ENCODE assay signal across 8 cellular contexts in the genomic region with DNA sequence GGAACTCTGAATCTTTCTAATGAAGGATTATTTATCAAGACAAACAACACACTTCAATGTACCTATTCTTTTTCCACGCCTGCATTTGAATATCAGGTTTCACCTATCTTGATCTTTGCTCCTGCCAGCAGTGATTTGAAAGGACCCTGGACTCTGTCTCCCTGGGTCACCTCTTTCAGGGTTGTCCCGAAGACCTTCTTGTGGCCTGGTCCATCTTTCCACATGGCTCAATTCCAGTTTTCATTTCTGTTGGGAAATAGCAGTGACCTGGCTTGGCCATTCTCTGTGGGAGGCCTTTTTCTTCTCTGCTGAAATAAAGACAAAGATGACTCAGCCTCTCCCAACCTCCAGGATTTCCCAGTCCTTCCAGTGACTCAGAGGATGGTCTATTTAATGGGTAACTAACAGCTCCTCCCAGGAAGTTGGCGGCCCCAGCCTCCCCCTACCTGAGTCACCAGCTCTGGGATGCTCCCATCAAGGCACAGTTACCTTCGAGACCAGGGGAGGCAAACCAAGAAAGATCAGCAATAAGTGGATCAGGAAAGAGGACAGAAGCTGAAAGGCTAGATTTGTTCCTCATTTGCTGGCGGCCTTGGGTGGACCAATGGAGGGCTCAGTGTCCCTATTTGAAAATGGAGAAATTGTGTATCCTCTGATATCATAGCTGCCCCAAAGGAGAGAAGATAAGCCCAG. TPM values are rescaled to one million over a fixed set of nuclear protein-coding genes. Genes with fewer than 3 reads are reported as not detected.
A peak's percentile ranks its signal among the peaks of the same experiment; 100 is the strongest.
DNase-seq lines count a peak whose midpoint lies in the region; ATAC-seq and TF ChIP-seq lines count a peak whose summit lies in the region.

No MANE protein-coding gene starts in this region.

- POLR2A ChIA-PET in RWPE1 (lab: Yijun Ruan, JAX; ENCODE audit: low non-redundant PET) = interaction anchor here (0.6 kb wide), 1 partner anchor 9 kb away, joined by 3 read pairs; no protein-coding TSS in a partner anchor

- peaks cover 30% of the 10 kb centered on the region for H3K4me1 Mint-ChIP-seq in T-helper 2 cell treated with Interferon-gamma antibody and Interleukin-4, amounts not matched to agents 5 μg/mL and 100 μg/mL, for 36 hours (ENCODE audit: low read depth)

- TF ChIP-seq POLR2A in stomach (IDR thresholded peaks at IDR 0.05) = no peak

- no peak overlapping the region for H3K4me3 ChIP-seq in stomach

- DNase-seq in T-helper 2 cell treated with Interferon-gamma antibody and Interleukin-4, amounts not matched to agents 5 μg/mL and 100 μg/mL, for 36 hours (ENCODE audit: low spot score) = peak; percentile 44
- DNase-seq in T-helper 2 cell (no peak), RWPE1 (ENCODE audit: low spot score) (peak; percentile 98), glomerular visceral epithelial cell (ENCODE audit: extremely low spot score) (peak; percentile 99), stomach (peak; percentile 64), middle frontal gyrus (ENCODE audit: extremely low spot score, low spot score) (no peak)

- H3K27me3 Mint-ChIP-seq in T-helper 2 cell treated with Interferon-gamma antibody and Interleukin-4, amounts not matched to agents 5 μg/mL and 100 μg/mL, for 36 hours (ENCODE audit: low read depth) = no peaks in the 10 kb centered on the region

- no peak for TF ChIP-seq CTCF in RWPE1 (conservative IDR thresholded peaks at IDR 0.05; ENCODE audit: low read depth)
- no peak for TF ChIP-seq CTCF in stomach (IDR thresholded peaks at IDR 0.05)

- 39 to 57% (median 46%) methylated on average over 5 of the region's 5 CpGs for WGBS in stomach, 5 donors

- no peaks in the 10 kb centered on the region for H3K27me3 ChIP-seq in stomach

- H3K36me3 Mint-ChIP-seq in T-helper 2 cell treated with Interferon-gamma antibody and Interleukin-4, amounts not matched to agents 5 μg/mL and 100 μg/mL, for 36 hours (ENCODE audit: low read depth) = no peaks in the 10 kb centered on the region

- TF ChIP-seq EP300 in stomach (IDR thresholded peaks at IDR 0.05) = no peak

- H3K27ac ChIP-seq in RWPE1 = peak overlapping the region; percentile 71
- peak overlapping the region in 4 of 5 donors; percentile 19 to 72 (median 54) for H3K27ac ChIP-seq in stomach

- H3K9me3 Mint-ChIP-seq in T-helper 2 cell treated with Interferon-gamma antibody and Interleukin-4, amounts not matched to agents 5 μg/mL and 100 μg/mL, for 36 hours = no peaks in the 10 kb centered on the region

- peak overlapping the region; percentile 3 for H3K27ac Mint-ChIP-seq in T-helper 2 cell treated with Interferon-gamma antibody and Interleukin-4, amounts not matched to agents 5 μg/mL and 100 μg/mL, for 36 hours

- no peak for ATAC-seq in GM18517 (IDR thresholded peaks at IDR 0.05; ENCODE audit: unreplicated experiment)
- ATAC-seq in HG02870 (IDR thresholded peaks at IDR 0.05; ENCODE audit: unreplicated experiment) = no peak

- H3K36me3 ChIP-seq in stomach = no peaks in the 10 kb centered on the region

- intact Hi-C loops in stomach (cut with DNase I; ENCODE audit: low total_unique reads) = no loop called here

- no peaks in the 10 kb centered on the region for H3K9me3 ChIP-seq in stomach

- peaks cover 0 to 21% (median 10%) of the 10 kb centered on the region in 4 donors for H3K4me1 ChIP-seq in stomach

- H3K4me3 Mint-ChIP-seq in T-helper 2 cell treated with Interferon-gamma antibody and Interleukin-4, amounts not matched to agents 5 μg/mL and 100 μg/mL, for 36 hours = no peak overlapping the region

- CTCF ChIA-PET in RWPE1 (lab: Yijun Ruan, JAX) = interaction anchor here (0.5 to 1.3 kb wide), 3 partner anchors 17 to 461 kb away, joined by 3 to 6 read pairs (median 4); no protein-coding TSS in a partner anchor

RNA-seq across cellular contexts. Expression of gene SMOX, which starts 13.1 kb away (rescaled TPM):
- 10 to 100 TPM in 1 of 5 donors, 1 to 10 TPM in 3, not detected in 1; 3.1 to 50.4 (median 6.1) TPM for total RNA-seq in stomach
- polyA plus RNA-seq in stomach = 10 to 100 TPM; 15.4 to 39.2 (median 30.2) TPM

Comparison
In these comparisons a context has a peak if more than half of its experiments do, and no peak if none do; other contexts are left out.
1. DNase-seq: peak in T-helper 2 cell treated with Interferon-gamma antibody and Interleukin-4, amounts not matched to agents 5 μg/mL and 100 μg/mL, for 36 hours (single experiment), RWPE1 (single experiment), glomerular visceral epithelial cell (single experiment) and stomach (single experiment); none in T-helper 2 cell (0 of 5) and middle frontal gyrus (single experiment).